Comparison of ENCODE assay signal across 19 cellular contexts in the genomic region with DNA sequence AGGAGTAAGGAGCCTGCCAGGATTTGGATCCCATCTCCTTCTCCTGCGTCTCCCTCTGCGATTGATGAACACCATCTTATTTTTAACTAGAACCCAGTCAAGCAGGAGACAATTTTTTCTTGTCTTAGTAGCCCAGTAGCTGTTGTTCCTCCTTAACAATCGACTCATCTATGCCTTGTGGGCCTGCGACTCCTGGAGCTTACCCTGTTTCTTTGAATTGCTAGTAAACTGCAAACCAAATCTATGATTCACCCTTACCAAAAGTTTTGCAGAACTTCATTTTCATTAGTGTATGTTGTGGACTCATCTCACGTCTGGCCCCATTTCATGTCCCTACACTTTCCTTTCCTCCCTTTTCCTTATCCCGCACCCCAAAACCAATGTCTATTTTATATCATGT. TPM values are rescaled to one million over a fixed set of nuclear protein-coding genes. Genes with fewer than 3 reads are reported as not detected.
DNase-seq lines count a peak whose midpoint lies in the region; ATAC-seq, FAIRE-seq and TF ChIP-seq lines count a peak whose summit lies in the region.
"Had no signal": no experiment of that assay in that cellular context is flagged by ENCODE, and none has a peak within 500 bp of the region (broad histone marks: within the 10 kb centered on the region; RNA-seq: fewer than 3 reads in every experiment).

No MANE protein-coding gene starts in this region.

- H3K4me1 Mint-ChIP-seq in activated T-cell treated with anti-CD3 and anti-CD28 coated beads, Interleukin-2, amount 50 U/mL, for 72 hours (ENCODE audit: low read depth) = peaks cover 10% of the 10 kb centered on the region
- H3K4me1 Mint-ChIP-seq in activated T-cell treated with anti-CD3 and anti-CD28 coated beads, Interleukin-2, amount 50 U/mL, for 4 hours (ENCODE audit: low read depth) = peaks cover 8% of the 10 kb centered on the region

- no peak overlapping the region for H3K27ac Mint-ChIP-seq in activated T-cell treated with anti-CD3 and anti-CD28 coated beads, Interleukin-2, amount 50 U/mL, for 72 hours
- H3K27ac Mint-ChIP-seq: CD4-positive, CD25-positive, alpha-beta regulatory T cell; H9 had no signal

- no peak for DNase-seq in activated T-cell treated with anti-CD3 and anti-CD28 coated beads, Interleukin-2, amount 50 U/mL, for 72 hours
- DNase-seq in activated T-cell treated with anti-CD3 and anti-CD28 coated beads, Interleukin-2, amount 50 U/mL, for 4 hours = no peak
- DNase-seq in bronchial epithelial cell (ENCODE audit: low read depth) (peak; percentile 8), renal cortical epithelial cell (ENCODE audit: low read depth) (peak; percentile 48), NCI-H748 treated with DMSO at 0.1 percent for 48 hours (lab: John Stamatoyannopoulos, UW) (no peak)
- DNase-seq: 8988T; AML-193; Calu3; CD4-positive, CD25-positive, alpha-beta regulatory T cell; DMS 273 treated with DMSO at 0.1 percent for 48 hours; DMS79; GOT3; H9 had no signal

- peaks cover 12% of the 10 kb centered on the region for H3K27me3 Mint-ChIP-seq in activated T-cell treated with anti-CD3 and anti-CD28 coated beads, Interleukin-2, amount 50 U/mL, for 72 hours (ENCODE audit: low read depth)
- peaks cover 2% of the 10 kb centered on the region for H3K27me3 Mint-ChIP-seq in activated T-cell treated with anti-CD3 and anti-CD28 coated beads, Interleukin-2, amount 50 U/mL, for 4 hours (ENCODE audit: low read depth)

- no peaks in the 10 kb centered on the region for H3K36me3 ChIP-seq in bronchial epithelial cell (ENCODE audit: control insufficient read depth, insufficient read depth, low read length)
- H3K36me3 ChIP-seq: BLaER1 had no signal

- peak; percentile 44 to 54 for ATAC-seq in activated T-cell treated with anti-CD3 and anti-CD28 coated beads, Interleukin-2, amount 50 U/mL, for 72 hours (replicated peaks in 1 of 2)
- ATAC-seq in activated T-cell treated with anti-CD3 and anti-CD28 coated beads, Interleukin-2, amount 50 U/mL, for 4 hours = no peak
- ATAC-seq in HG03342 (IDR thresholded peaks at IDR 0.05; ENCODE audit: unreplicated experiment) (no peak), GM19324 (IDR thresholded peaks at IDR 0.05; ENCODE audit: low FRiP score, unreplicated experiment) (no peak)
- ATAC-seq: GM12878 had no signal

- no peaks in the 10 kb centered on the region for H3K36me3 Mint-ChIP-seq in activated T-cell treated with anti-CD3 and anti-CD28 coated beads, Interleukin-2, amount 50 U/mL, for 72 hours (ENCODE audit: insufficient read depth in 2 of 2)
- H3K36me3 Mint-ChIP-seq in activated T-cell treated with anti-CD3 and anti-CD28 coated beads, Interleukin-2, amount 50 U/mL, for 4 hours (ENCODE audit: insufficient read depth) = no peaks in the 10 kb centered on the region
- H3K36me3 Mint-ChIP-seq: CD4-positive, CD25-positive, alpha-beta regulatory T cell had no signal

- FAIRE-seq in bronchial epithelial cell (lab: Jason Lieb, UNC) = no peak
- FAIRE-seq: GM12878, GM18507 had no signal

- no peak for TF ChIP-seq CTCF in bronchial epithelial cell (IDR thresholded peaks at IDR 0.05; ENCODE audit: insufficient read depth, low read length, severe bottlenecking)

- H3K27me3 ChIP-seq in bronchial epithelial cell (ENCODE audit: control insufficient read depth, insufficient read depth, low read length) = no peaks in the 10 kb centered on the region
- H3K27me3 ChIP-seq: BLaER1 had no signal

- H3K4me3 Mint-ChIP-seq in activated T-cell treated with anti-CD3 and anti-CD28 coated beads, Interleukin-2, amount 50 U/mL, for 72 hours = no peak overlapping the region
- H3K4me3 Mint-ChIP-seq in activated T-cell treated with anti-CD3 and anti-CD28 coated beads, Interleukin-2, amount 50 U/mL, for 4 hours = no peak overlapping the region
- H3K4me3 Mint-ChIP-seq: CD4-positive, CD25-positive, alpha-beta regulatory T cell; H9 had no signal

- no peaks in the 10 kb centered on the region for H3K9me3 Mint-ChIP-seq in activated T-cell treated with anti-CD3 and anti-CD28 coated beads, Interleukin-2, amount 50 U/mL, for 72 hours
- no peaks in the 10 kb centered on the region for H3K9me3 Mint-ChIP-seq in activated T-cell treated with anti-CD3 and anti-CD28 coated beads, Interleukin-2, amount 50 U/mL, for 4 hours
- H3K9me3 Mint-ChIP-seq: CD4-positive, CD25-positive, alpha-beta regulatory T cell had no signal

- H3K4me3 ChIP-seq in bronchial epithelial cell (ENCODE audit: low read depth, low read length) = no peak overlapping the region
- H3K4me3 ChIP-seq: BLaER1, GM12878 had no signal

RNA-seq across cellular contexts. Expression of gene TRIL, which starts 37.7 kb away (rescaled TPM):
- not detected for total RNA-seq in activated T-cell treated with anti-CD3 and anti-CD28 coated beads, Interleukin-2, amount 50 U/mL, for 72 hours
- total RNA-seq in activated T-cell treated with anti-CD3 and anti-CD28 coated beads, Interleukin-2, amount 50 U/mL, for 4 hours = under 1 TPM in 1 of 3 donors, not detected in 2; 0.05 TPM
- under 0.01 TPM in 1 of 2 replicates, not detected in the other for total RNA-seq in bronchial epithelial cell
- 0.35 and 0.94 TPM in 2 replicates for total RNA-seq in renal cortical epithelial cell
- total RNA-seq: CD4-positive, CD25-positive, alpha-beta regulatory T cell; G401; GM12878 had no signal

Comparison
In these comparisons a context has a peak if more than half of its experiments do, and no peak if none do; other contexts are left out.
1. ATAC-seq: peak in activated T-cell treated with anti-CD3 and anti-CD28 coated beads, Interleukin-2, amount 50 U/mL, for 72 hours (2 of 2); none in activated T-cell treated with anti-CD3 and anti-CD28 coated beads, Interleukin-2, amount 50 U/mL, for 4 hours (0 of 2), HG03342 (single experiment) and GM19324 (single experiment).
2. DNase-seq: peak in bronchial epithelial cell (single experiment) and renal cortical epithelial cell (single experiment); none in activated T-cell treated with anti-CD3 and anti-CD28 coated beads, Interleukin-2, amount 50 U/mL, for 72 hours (0 of 2), activated T-cell treated with anti-CD3 and anti-CD28 coated beads, Interleukin-2, amount 50 U/mL, for 4 hours (single experiment) and NCI-H748 treated with DMSO at 0.1 percent for 48 hours (single experiment).